ENCODE assay signal across 19 cellular contexts in genomic region chr1:48073773-48074172, GRCh38.
A peak's percentile ranks its signal among the peaks of the same experiment; 100 is the strongest.
DNase-seq lines count a peak whose midpoint lies in the region; ATAC-seq, FAIRE-seq and TF ChIP-seq lines count a peak whose summit lies in the region.
"Had no signal": no experiment of that assay in that cellular context is flagged by ENCODE, and none has a peak within 500 bp of the region (broad histone marks: within the 10 kb centered on the region; RNA-seq: fewer than 3 reads in every experiment).

No MANE protein-coding gene starts in this region.

- H3K4me3 ChIP-seq in coronary artery = no peak overlapping the region
- H3K4me3 ChIP-seq: A549; BLaER1 treated with 17β-estradiol and CSF1 and Interleukin-3, amounts not matched to agents 10 nM and 100 nM; GM23248; HAP-1 had no signal

- H3K4me3 Mint-ChIP-seq in nephron progenitor cell = peak overlapping the region; percentile 0
- H3K4me3 Mint-ChIP-seq: CD8-positive, alpha-beta T cell had no signal

- DNase-seq in D721Med (ENCODE audit: insufficient read length, low spot score) (peak; percentile 31), amniotic epithelial cell (ENCODE audit: low read depth) (peak; percentile 33), islet precursor cell (peak; percentile 54), nephron progenitor cell (no peak), coronary artery (ENCODE audit: low spot score) (no peak)
- DNase-seq: CD8-positive, alpha-beta T cell; DND-41; GM23248; KBM-7; NCI-H1105 treated with DMSO at 0.1 percent for 48 hours; NCI-H1694 treated with DMSO at 0.1 percent for 48 hours; Right ventricle myocardium superior had no signal

- no peak overlapping the region for H3K27ac ChIP-seq in coronary artery
- H3K27ac ChIP-seq: A549; BLaER1 treated with 17β-estradiol and CSF1 and Interleukin-3, amounts not matched to agents 10 nM and 100 nM; GM23248 had no signal

- TF ChIP-seq CTCF in D721Med (IDR thresholded peaks at IDR 0.05; ENCODE audit: insufficient read depth, missing control alignments) = no peak
- TF ChIP-seq CTCF in nephron progenitor cell (IDR thresholded peaks at IDR 0.05) = no peak
- no peak for TF ChIP-seq CTCF in coronary artery (IDR thresholded peaks at IDR 0.05)

- H3K27me3 Mint-ChIP-seq in nephron progenitor cell (ENCODE audit: low read depth, poor library complexity) = peaks cover 22% of the 10 kb centered on the region

- no peak for ATAC-seq in HG03039 (IDR thresholded peaks at IDR 0.05; ENCODE audit: unreplicated experiment)
- ATAC-seq in HG02840 (IDR thresholded peaks at IDR 0.05; ENCODE audit: low FRiP score, unreplicated experiment) = no peak
- no peak for ATAC-seq in GM21360 (IDR thresholded peaks at IDR 0.05; ENCODE audit: unreplicated experiment)
- ATAC-seq: A549; CD8-positive, alpha-beta T cell had no signal

- no peak for FAIRE-seq in D721Med (lab: Jason Lieb, UNC)
- FAIRE-seq: A549, G401.6 had no signal

- H3K4me1 Mint-ChIP-seq in nephron progenitor cell = peaks cover 49% of the 10 kb centered on the region

- H3K9me3 Mint-ChIP-seq in nephron progenitor cell = peaks cover 9% of the 10 kb centered on the region
- H3K9me3 Mint-ChIP-seq: CD8-positive, alpha-beta T cell had no signal

- H3K36me3 Mint-ChIP-seq in nephron progenitor cell (ENCODE audit: low read depth) = peaks cover 8% of the 10 kb centered on the region
- H3K36me3 Mint-ChIP-seq: CD8-positive, alpha-beta T cell had no signal

- peak overlapping the region; percentile 62 for H3K27ac Mint-ChIP-seq in nephron progenitor cell
- H3K27ac Mint-ChIP-seq: CD8-positive, alpha-beta T cell had no signal

Comparison
In these comparisons a context has a peak if more than half of its experiments do, and no peak if none do; other contexts are left out.
1. DNase-seq: peak in D721Med (single experiment), amniotic epithelial cell (single experiment) and islet precursor cell (single experiment); none in nephron progenitor cell (single experiment) and coronary artery (single experiment).